21 cellular contexts compared by ENCODE assay signal in the genomic region with DNA sequence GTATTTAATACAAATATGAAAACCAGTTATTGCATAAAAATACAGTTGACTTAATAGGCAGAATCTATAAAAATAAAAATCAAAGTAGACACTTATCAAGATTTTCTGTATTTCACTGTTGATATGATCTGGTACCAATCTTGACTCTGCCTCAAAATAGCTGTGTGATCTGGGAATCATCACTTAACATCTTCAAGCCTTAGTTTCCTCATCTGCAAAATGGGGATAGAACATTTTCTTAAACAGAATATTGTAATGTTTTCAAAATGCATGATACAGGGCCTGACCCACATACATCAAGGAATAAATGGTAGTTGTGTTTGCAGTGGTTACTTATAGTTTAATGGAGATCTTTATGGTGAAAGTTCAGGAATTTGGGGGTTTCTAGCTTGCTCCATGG. TPM values are rescaled to one million over a fixed set of nuclear protein-coding genes. Genes with fewer than 3 reads are reported as not detected.
"Had no signal": no experiment of that assay in that cellular context is flagged by ENCODE, and none has a peak within 500 bp of the region (broad histone marks: within the 10 kb centered on the region; RNA-seq: fewer than 3 reads in every experiment).

No MANE protein-coding gene starts in this region.

RNA-seq across cellular contexts. Expression of a gene that starts 18.9 kb away (rescaled TPM):
- total RNA-seq: activated naive CD4-positive, alpha-beta T cell treated with anti-CD3 and anti-CD28 coated beads for 36 hours; activated naive CD4-positive, alpha-beta T cell treated with anti-CD3 and anti-CD28 coated beads, Interleukin-2, amount 50 U/mL, for 72 hours; activated naive CD8-positive, alpha-beta T cell treated with anti-CD3 and anti-CD28 coated beads for 36 hours; activated naive CD8-positive, alpha-beta T cell treated with anti-CD3 and anti-CD28 coated beads, Interleukin-2, amount 10 ng/mL, durations not matched to agents 7 days and 5 days; activated T-cell treated with anti-CD3 and anti-CD28 coated beads, Interleukin-2, amount 50 U/mL, for 4 hours; activated T-cell treated with anti-CD3 and anti-CD28 coated beads, Interleukin-2, amount 50 U/mL, for 72 hours; activated T-helper 1 cell treated with anti-CD3 and anti-CD28 coated beads, Interleukin-12 subunit alpha, Interleukin-12 subunit beta, Interleukin-2, Interleukin-4 antibody, amounts not matched to agents 30 ng/mL and 10 ng/mL and 1 ng/mL, durations not matched to agents 14 hours and 24 hours and 36 hours; activated T-helper 17 cell treated with anti-CD3 and anti-CD28 coated beads, Interleukin-2, amount 50 U/mL, for 72 hours; activated T-helper 2 cell treated with anti-CD3 and anti-CD28 coated beads, Interferon-gamma antibody, Interleukin-2, Interleukin-4, amounts not matched to agents 10 μg/mL and 5 μg/mL and 100 μg/mL, durations not matched to agents 14 hours and 24 hours and 36 hours; aorta; ascending aorta; astrocyte; breast epithelium; bronchial epithelial cell; cardiac muscle cell; cardiac septum; cerebellum; chondrocyte had no signal

RNA-seq across cellular contexts. Expression of a gene that starts 21.4 kb away (rescaled TPM):
- total RNA-seq: activated naive CD4-positive, alpha-beta T cell treated with anti-CD3 and anti-CD28 coated beads for 36 hours; activated naive CD4-positive, alpha-beta T cell treated with anti-CD3 and anti-CD28 coated beads, Interleukin-2, amount 50 U/mL, for 72 hours; activated naive CD8-positive, alpha-beta T cell treated with anti-CD3 and anti-CD28 coated beads for 36 hours; activated naive CD8-positive, alpha-beta T cell treated with anti-CD3 and anti-CD28 coated beads, Interleukin-2, amount 10 ng/mL, durations not matched to agents 7 days and 5 days; activated T-cell treated with anti-CD3 and anti-CD28 coated beads, Interleukin-2, amount 50 U/mL, for 72 hours; activated T-helper 1 cell treated with anti-CD3 and anti-CD28 coated beads, Interleukin-12 subunit alpha, Interleukin-12 subunit beta, Interleukin-2, Interleukin-4 antibody, amounts not matched to agents 30 ng/mL and 10 ng/mL and 1 ng/mL, durations not matched to agents 14 hours and 24 hours and 36 hours; activated T-helper 17 cell treated with anti-CD3 and anti-CD28 coated beads, Interleukin-2, amount 50 U/mL, for 72 hours; activated T-helper 2 cell treated with anti-CD3 and anti-CD28 coated beads, Interferon-gamma antibody, Interleukin-2, Interleukin-4, amounts not matched to agents 10 μg/mL and 5 μg/mL and 100 μg/mL, durations not matched to agents 14 hours and 24 hours and 36 hours; bronchial epithelial cell; cardiac muscle cell; cardiac septum; cerebellum; chondrocyte had no signal

RNA-seq across cellular contexts. Expression of a gene that starts 58.4 kb away (rescaled TPM):
- total RNA-seq: activated naive CD4-positive, alpha-beta T cell treated with anti-CD3 and anti-CD28 coated beads for 36 hours; activated naive CD4-positive, alpha-beta T cell treated with anti-CD3 and anti-CD28 coated beads, Interleukin-2, amount 50 U/mL, for 72 hours; activated naive CD8-positive, alpha-beta T cell treated with anti-CD3 and anti-CD28 coated beads for 36 hours; activated naive CD8-positive, alpha-beta T cell treated with anti-CD3 and anti-CD28 coated beads, Interleukin-2, amount 10 ng/mL, durations not matched to agents 7 days and 5 days; activated T-cell treated with anti-CD3 and anti-CD28 coated beads, Interleukin-2, amount 50 U/mL, for 4 hours; activated T-cell treated with anti-CD3 and anti-CD28 coated beads, Interleukin-2, amount 50 U/mL, for 72 hours; activated T-helper 1 cell treated with anti-CD3 and anti-CD28 coated beads, Interleukin-12 subunit alpha, Interleukin-12 subunit beta, Interleukin-2, Interleukin-4 antibody, amounts not matched to agents 30 ng/mL and 10 ng/mL and 1 ng/mL, durations not matched to agents 14 hours and 24 hours and 36 hours; activated T-helper 17 cell treated with anti-CD3 and anti-CD28 coated beads, Interleukin-2, amount 50 U/mL, for 72 hours; activated T-helper 2 cell treated with anti-CD3 and anti-CD28 coated beads, Interferon-gamma antibody, Interleukin-2, Interleukin-4, amounts not matched to agents 10 μg/mL and 5 μg/mL and 100 μg/mL, durations not matched to agents 14 hours and 24 hours and 36 hours; adrenal gland; aorta; ascending aorta; astrocyte; body of pancreas; breast epithelium; bronchial epithelial cell; cardiac muscle cell; cardiac septum; cerebellum; chondrocyte had no signal
- polyA plus RNA-seq: adipose tissue, adrenal gland, aorta, cardiac muscle cell had no signal
